8 cellular contexts compared by ENCODE assay signal in the genomic region with DNA sequence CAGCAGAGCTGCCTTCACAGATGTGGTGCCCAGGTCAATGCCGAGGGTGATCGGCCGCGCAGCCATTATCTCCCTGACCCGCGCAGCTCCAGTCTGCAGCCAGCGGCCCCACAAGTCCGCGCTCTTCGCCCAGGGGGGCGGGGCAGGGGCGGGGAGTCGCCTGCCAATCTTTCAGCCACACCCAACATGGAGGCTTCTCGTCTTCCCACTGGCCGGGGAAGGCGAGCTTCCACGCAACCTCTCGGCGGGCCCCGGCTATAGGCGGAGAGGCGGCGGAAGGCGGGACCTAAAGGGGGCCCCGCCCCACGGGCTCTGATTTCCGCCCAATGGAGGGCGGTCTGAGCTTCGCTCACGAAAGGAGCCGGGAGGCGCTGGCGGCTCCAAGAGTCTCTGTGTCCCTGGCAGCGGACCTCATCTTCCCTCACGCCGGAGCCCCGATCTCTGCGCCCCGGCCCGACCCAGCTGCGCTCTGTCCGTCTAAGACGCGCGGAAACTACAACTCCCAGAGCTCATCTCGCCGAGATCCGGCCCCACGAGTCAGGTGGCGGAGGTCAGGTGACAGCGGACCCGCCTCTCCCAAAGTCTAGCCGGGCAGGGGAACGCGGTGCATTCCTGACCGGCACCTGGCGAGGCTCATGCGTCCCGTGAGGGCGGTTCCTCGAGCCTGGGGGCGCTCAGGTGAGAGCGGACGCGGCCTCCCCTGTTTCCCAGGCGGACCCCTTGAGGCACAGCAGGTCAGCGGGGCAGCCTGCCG. TPM values are rescaled to one million over a fixed set of nuclear protein-coding genes. Genes with fewer than 3 reads are reported as not detected.
A peak's percentile ranks its signal among the peaks of the same experiment; 100 is the strongest.
DNase-seq lines count a peak whose midpoint lies in the region; ATAC-seq and TF ChIP-seq lines count a peak whose summit lies in the region.

CTNS (plus strand) TSS at position 607 of the 754 bp plus-strand sequence. CDS start 3,447 bp downstream, outside the sequence.
SHPK (minus strand) TSS at position 97 of the 754 bp plus-strand sequence; CDS start at position 66, 31 bp downstream.

- intact Hi-C loops in left cardiac atrium (cut with DNase I): no loop called here

- peaks cover 37% of the 10 kb centered on the region for H3K4me1 Mint-ChIP-seq in T-helper 1 cell treated with Interleukin-12 subunit alpha and Interleukin-12 subunit beta and Interleukin-4 antibody, amounts not matched to agents 30 μg/mL and 1 μg/mL, for 36 hours (ENCODE audit: low read depth)
- H3K4me1 Mint-ChIP-seq in progenitor cell of endocrine pancreas (ENCODE audit: low read depth): peaks cover 22% of the 10 kb centered on the region

- in situ Hi-C loops in GM13977 (cut with MboI; ENCODE audit: low pct_unique_long_range_greater_than_20kb, low sequenced_read_pairs, unreplicated experiment): no loop called here

- H3K27ac Mint-ChIP-seq in T-helper 1 cell treated with Interleukin-12 subunit alpha and Interleukin-12 subunit beta and Interleukin-4 antibody, amounts not matched to agents 30 μg/mL and 1 μg/mL, for 36 hours: peak within 1 kb of the TSS; percentile 99
- H3K27ac Mint-ChIP-seq in progenitor cell of endocrine pancreas: peak within 1 kb of the TSS; percentile 99

- no peaks in the 10 kb centered on the region for H3K9me3 Mint-ChIP-seq in T-helper 1 cell treated with Interleukin-12 subunit alpha and Interleukin-12 subunit beta and Interleukin-4 antibody, amounts not matched to agents 30 μg/mL and 1 μg/mL, for 36 hours
- H3K9me3 Mint-ChIP-seq in progenitor cell of endocrine pancreas (ENCODE audit: low read depth): no peaks in the 10 kb centered on the region

- H3K27me3 Mint-ChIP-seq in T-helper 1 cell treated with Interleukin-12 subunit alpha and Interleukin-12 subunit beta and Interleukin-4 antibody, amounts not matched to agents 30 μg/mL and 1 μg/mL, for 36 hours (ENCODE audit: low read depth): no peaks in the 10 kb centered on the region
- H3K27me3 Mint-ChIP-seq in progenitor cell of endocrine pancreas: no peaks in the 10 kb centered on the region

- TF ChIP-seq CTCF in GM13977 (IDR thresholded peaks at IDR 0.05; ENCODE audit: extremely low read depth, insufficient read depth, missing control alignments) (no peak), progenitor cell of endocrine pancreas (IDR thresholded peaks at IDR 0.05; ENCODE audit: unreplicated experiment) (no peak)

- peaks cover 13% of the 10 kb centered on the region for H3K36me3 Mint-ChIP-seq in T-helper 1 cell treated with Interleukin-12 subunit alpha and Interleukin-12 subunit beta and Interleukin-4 antibody, amounts not matched to agents 30 μg/mL and 1 μg/mL, for 36 hours (ENCODE audit: low read depth)
- no peaks in the 10 kb centered on the region for H3K36me3 Mint-ChIP-seq in progenitor cell of endocrine pancreas (ENCODE audit: insufficient read depth)

- peak; percentile 99 for DNase-seq in GM13977 (ENCODE audit: low spot score)
- peak; percentile 87 for DNase-seq in NCI-H1694 (lab: John Stamatoyannopoulos, UW)
- peak; percentile 93 for DNase-seq in amniotic stem cell (lab: John Stamatoyannopoulos, UW)
- peak; percentile 98 for DNase-seq in left cardiac atrium
- DNase-seq in progenitor cell of endocrine pancreas (ENCODE audit: low spot score, unreplicated experiment): peak; percentile 94
- peak; percentile 97 for DNase-seq in ureter (ENCODE audit: low spot score)

- ATAC-seq in HG02884 (IDR thresholded peaks at IDR 0.05; ENCODE audit: unreplicated experiment): peak; percentile 88
- ATAC-seq in left cardiac atrium: peak; percentile 97 to 98

- peak within 1 kb of the TSS; percentile 98 for H3K4me3 Mint-ChIP-seq in T-helper 1 cell treated with Interleukin-12 subunit alpha and Interleukin-12 subunit beta and Interleukin-4 antibody, amounts not matched to agents 30 μg/mL and 1 μg/mL, for 36 hours
- H3K4me3 Mint-ChIP-seq in progenitor cell of endocrine pancreas (ENCODE audit: low read depth): peak within 1 kb of the TSS; percentile 94

RNA-seq across cellular contexts. Expression of gene CTNS, which starts in this region (rescaled TPM):
- total RNA-seq in left cardiac atrium (1 to 10 TPM; 8.3 to 9.6 TPM), progenitor cell of endocrine pancreas (16.4 and 16.5 TPM in 2 replicates), ureter (11.7 TPM)

RNA-seq across cellular contexts. Expression of gene SHPK, which starts in this region (rescaled TPM):
- 1 to 10 TPM; 4.6 to 6.1 TPM for total RNA-seq in left cardiac atrium
- 19.2 and 22.0 TPM in 2 replicates for total RNA-seq in progenitor cell of endocrine pancreas
- total RNA-seq in ureter: 22.8 TPM

Comparison
In these comparisons a context has a peak if more than half of its experiments do, and no peak if none do; other contexts are left out.
1. Peak in every context shown above with its lines: DNase-seq and ATAC-seq.